12 cellular contexts compared by ENCODE assay signal in genomic region chr19:6768236-6768785, GRCh38. TPM values are rescaled to one million over a fixed set of nuclear protein-coding genes. Genes with fewer than 3 reads are reported as not detected.
DNase-seq lines count a peak whose midpoint lies in the region; ATAC-seq, FAIRE-seq and TF ChIP-seq lines count a peak whose summit lies in the region.
"Had no signal": no experiment of that assay in that cellular context is flagged by ENCODE, and none has a peak within 500 bp of the region (broad histone marks: within the 10 kb centered on the region; RNA-seq: fewer than 3 reads in every experiment).

No MANE protein-coding gene starts in this region.

- WGBS in HepG2 (ENCODE audit: low lambda C conversion rate), result 41% methylated on average over 8 of the region's 8 CpGs
- 55% methylated on average over 5 of the region's 8 CpGs for WGBS in right lobe of liver (ENCODE audit: insufficient coverage, low coverage, low lambda C conversion rate, missing lambda C conversion rate)
- whole genome bisulfite sequencing in liver, result 54% methylated on average over 8 of the region's 8 CpGs

- no peak overlapping the region for H2AFZ ChIP-seq in HepG2 (ENCODE audit: low read length)

- in situ Hi-C loops in HepG2 (cut with HindIII; ENCODE audit: extremely low pct_ligation_motif_present, low pct_unique_long_range_greater_than_20kb), result no loop called here
- in situ Hi-C loops in GM13976 (cut with MboI; ENCODE audit: low sequenced_read_pairs, unreplicated experiment), result no loop called here

- H3K27ac ChIP-seq in HepG2 (ENCODE audit: extremely low read length, insufficient read depth, low read length) (no peak overlapping the region), right lobe of liver (no peak overlapping the region), liver (ENCODE audit: low read depth in 1 of 2, low read length in 2 of 2) (peak overlapping the region; percentile 34 to 57)
- H3K27ac ChIP-seq: uterus had no signal

- TF ChIP-seq RAD21 in HepG2 (CRISPR knock-in tag; IDR thresholded peaks at IDR 0.05) (no peak), liver (IDR thresholded peaks at IDR 0.05) (no peak)

- no peaks in the 10 kb centered on the region for H3K36me3 ChIP-seq in HepG2 (replicated peaks in 1 of 2; ENCODE audit: control insufficient read depth in 1 of 2, insufficient read depth in 2 of 2, low read length in 2 of 2)
- no peaks in the 10 kb centered on the region for H3K36me3 ChIP-seq in right lobe of liver
- no peaks in the 10 kb centered on the region for H3K36me3 ChIP-seq in liver (ENCODE audit: control insufficient read depth in 4 of 4, insufficient read depth in 3 of 4, low read depth in 1 of 4, low read length in 3 of 4)
- H3K36me3 ChIP-seq: uterus had no signal

- intact Hi-C loops in HepG2 (cut with micrococcal nuclease; ENCODE audit: unreplicated experiment), result no loop called here
- intact Hi-C loops in right lobe of liver (cut with DNase I), result no loop called here

- TF ChIP-seq CTCF in HepG2 (CRISPR knock-in tag; IDR thresholded peaks at IDR 0.05) (no peak), right lobe of liver (IDR thresholded peaks at IDR 0.05) (no peak), liver (IDR thresholded peaks at IDR 0.05; ENCODE audit: low read depth, low read length, missing input control) (no peak), GM13976 (IDR thresholded peaks at IDR 0.05; ENCODE audit: borderline replicate concordance, control extremely low read depth, extremely low read depth, insufficient read depth, missing control alignments) (no peak)

- CTCF ChIA-PET in HepG2 (lab: Yijun Ruan, JAX; ENCODE audit: low intra/inter-chr PET ratio, low total read pairs), result interaction anchor here (1.7 kb wide), 1 partner anchor 30 kb away, joined by 17 read pairs; the partner anchor contains the start of genes GPR108 and TRIP10

- POLR2A ChIA-PET in HepG2 (lab: Yijun Ruan, JAX), result interaction anchor here (0.9 to 1.0 kb wide), 2 partner anchors 16 to 87 kb away, joined by 3 read pairs; no protein-coding TSS in a partner anchor

- ATAC-seq in HepG2, result no peak
- ATAC-seq in right lobe of liver, result no peak

- TF ChIP-seq EP300 in HepG2 (IDR thresholded peaks at IDR 0.05; ENCODE audit: low read depth in 2 of 2, low read length in 2 of 2) (no peak), HepG2 (CRISPR knock-in tag; IDR thresholded peaks at IDR 0.05; ENCODE audit: borderline replicate concordance) (no peak)

- no peak overlapping the region for H3K4me3 ChIP-seq in HepG2 (replicated peaks in 1 of 3; ENCODE audit: insufficient read depth in 1 of 3, low read depth in 2 of 3, low read length in 3 of 3)
- H3K4me3 ChIP-seq in right lobe of liver, result no peak overlapping the region
- H3K4me3 ChIP-seq in liver (ENCODE audit: low read depth in 1 of 3, low read length in 3 of 3), result peak overlapping the region in 1 of 3 donors; percentile 36
- H3K4me3 ChIP-seq: uterus had no signal

- no peaks in the 10 kb centered on the region for H3K79me2 ChIP-seq in HepG2 (ENCODE audit: insufficient read depth, low read length)

- H3K9ac ChIP-seq in HepG2 (ENCODE audit: insufficient read depth, low read depth, low read length), result no peak overlapping the region
- H3K9ac ChIP-seq in liver (ENCODE audit: low read depth in 1 of 2, low read length in 2 of 2), result no peak overlapping the region

- H3K27me3 ChIP-seq in HepG2 (ENCODE audit: control insufficient read depth in 1 of 2, insufficient read depth in 2 of 2, low read length in 2 of 2), result no peaks in the 10 kb centered on the region
- no peaks in the 10 kb centered on the region for H3K27me3 ChIP-seq in right lobe of liver
- H3K27me3 ChIP-seq in liver (ENCODE audit: control insufficient read depth in 4 of 4, insufficient read depth in 4 of 4, low read length in 3 of 4), result no peaks in the 10 kb centered on the region

- H3K4me1 Mint-ChIP-seq in activated naive CD4-positive, alpha-beta T cell treated with anti-CD3 and anti-CD28 coated beads, Interleukin-2, amount 50 U/mL, for 24 hours, result peaks cover 46% of the 10 kb centered on the region

- peak overlapping the region; percentile 86 for H3K27ac Mint-ChIP-seq in activated naive CD4-positive, alpha-beta T cell treated with anti-CD3 and anti-CD28 coated beads, Interleukin-2, amount 50 U/mL, for 24 hours

- DNase-seq in HepG2 (ENCODE audit: low spot score), result no peak
- DNase-seq in right lobe of liver, result no peak
- DNase-seq in globus pallidus (ENCODE audit: low spot score), result no peak
- DNase-seq in NCI-H526 (lab: John Stamatoyannopoulos, UW), result no peak
- no peak for DNase-seq in NCI-H226
- no peak for DNase-seq in GM13976 (ENCODE audit: low spot score)
- DNase-seq: uterus had no signal

- no TSS peak for BruUV-seq in HepG2 (replicated peaks; lab: Mats Ljungman, UMichigan)

- TF ChIP-seq POLR2A in HepG2 (IDR thresholded peaks at IDR 0.05; ENCODE audit: insufficient read depth in 1 of 2, low read depth in 2 of 2, low read length in 2 of 2), result no peak
- TF ChIP-seq POLR2A in right lobe of liver (IDR thresholded peaks at IDR 0.05), result no peak

- H3K36me3 Mint-ChIP-seq in activated naive CD4-positive, alpha-beta T cell treated with anti-CD3 and anti-CD28 coated beads, Interleukin-2, amount 50 U/mL, for 24 hours, result no peaks in the 10 kb centered on the region

- H3K4me1 ChIP-seq in HepG2 (ENCODE audit: insufficient read depth, low read length) (peaks cover 40% of the 10 kb centered on the region), right lobe of liver (peaks cover 0 to 29% (median 5%) of the 10 kb centered on the region in 4 donors), liver (ENCODE audit: control insufficient read depth in 4 of 4, insufficient read depth in 4 of 4, low read length in 3 of 4) (peaks cover 12 to 26% (median 19%) of the 10 kb centered on the region in 4 donors)
- H3K4me1 ChIP-seq: uterus had no signal

- peak overlapping the region; percentile 91 for H3K4me3 Mint-ChIP-seq in activated naive CD4-positive, alpha-beta T cell treated with anti-CD3 and anti-CD28 coated beads, Interleukin-2, amount 50 U/mL, for 24 hours

- H4K20me1 ChIP-seq in HepG2 (ENCODE audit: insufficient read depth, low read length), result no peaks in the 10 kb centered on the region

- H3K4me2 ChIP-seq in HepG2 (ENCODE audit: low read depth, low read length), result peak overlapping the region; percentile 86; the same call in 1 of the 2 replicates

- H3K9me3 ChIP-seq in HepG2 (ENCODE audit: low read length) (no peaks in the 10 kb centered on the region), right lobe of liver (no peaks in the 10 kb centered on the region), liver (ENCODE audit: control insufficient read depth in 4 of 4, low read length in 3 of 4) (no peaks in the 10 kb centered on the region)
- H3K9me3 ChIP-seq: uterus had no signal

- no peaks in the 10 kb centered on the region for H3K27me3 Mint-ChIP-seq in activated naive CD4-positive, alpha-beta T cell treated with anti-CD3 and anti-CD28 coated beads, Interleukin-2, amount 50 U/mL, for 24 hours

- H3K9me3 Mint-ChIP-seq in activated naive CD4-positive, alpha-beta T cell treated with anti-CD3 and anti-CD28 coated beads, Interleukin-2, amount 50 U/mL, for 24 hours, result no peaks in the 10 kb centered on the region

- no peak for FAIRE-seq in HepG2 (lab: Jason Lieb, UNC)

RNA-seq across cellular contexts. Expression of gene SH2D3A, which starts 1.1 kb away (rescaled TPM):
- total RNA-seq in HepG2 (2016; rRNA removed; fragmentation: Illumina TruSeq; extraction: Trizol) (0.60 and 1.0 TPM in 2 replicates), right lobe of liver (1 to 10 TPM in 4 of 6 experiments, under 1 TPM in 2; 0.72 to 2.3 (median 1.3) TPM), liver (1 to 10 TPM in 1 of 2 donors, under 1 TPM in 1; 0.23 to 1.0 TPM)
- 0.61 and 1.1 TPM in 2 replicates for total RNA-seq in HepG2 (2016; cell fraction: cytosol; rRNA removed; fragmentation: Illumina TruSeq; extraction: Trizol; ENCODE audit: low read depth)
- total RNA-seq in HepG2 (2016; cell fraction: insoluble cytoplasmic fraction; rRNA removed; fragmentation: Illumina TruSeq; extraction: Trizol), result 0.82 and 1.2 TPM in 2 replicates
- total RNA-seq in HepG2 (2016; cell fraction: membrane; rRNA removed; fragmentation: Illumina TruSeq; extraction: Trizol), result 1.00 and 1.4 TPM in 2 replicates
- 0.81 and 1.2 TPM in 2 replicates for total RNA-seq in HepG2 (2016; cell fraction: nucleus; rRNA removed; fragmentation: Illumina TruSeq; extraction: Trizol)
- polyA plus RNA-seq in HepG2 (2011; rRNA removed) (1.8 and 2.2 TPM in 2 replicates), liver (1 to 10 TPM in 1 of 2 donors, under 1 TPM in 1; 0.54 to 1.0 TPM)
- polyA plus RNA-seq in HepG2 (2011; cell fraction: cytosol; rRNA removed), result 0.97 and 1.7 TPM in 2 replicates
- polyA plus RNA-seq in HepG2 (2011; cell fraction: nucleus; rRNA removed), result 2.5 and 3.9 TPM in 2 replicates
- polyA plus RNA-seq in HepG2 (2012), result 1.7 and 1.9 TPM in 2 replicates
- polyA plus RNA-seq in HepG2 (2016; cell fraction: cytosol; fragmentation: Illumina TruSeq; extraction: Trizol; ENCODE audit: low read depth), result 0.81 and 0.84 TPM in 2 replicates
- 1.0 and 1.5 TPM in 2 replicates for polyA plus RNA-seq in HepG2 (2016; cell fraction: insoluble cytoplasmic fraction; fragmentation: Illumina TruSeq; extraction: Trizol; ENCODE audit: low read depth)
- polyA plus RNA-seq in HepG2 (2016; cell fraction: membrane; fragmentation: Illumina TruSeq; extraction: Trizol; ENCODE audit: low read depth), result 0.56 and 0.95 TPM in 2 replicates
- 1.2 and 2.2 TPM in 2 replicates for polyA plus RNA-seq in HepG2 (2016; cell fraction: nucleus; fragmentation: Illumina TruSeq; extraction: Trizol; ENCODE audit: insufficient read depth, low read depth)
- polyA minus RNA-seq in HepG2 (2011; rRNA and poly(A)+ RNA removed; ENCODE audit: low replicate concordance), result 2.2 and 18.7 TPM in 2 replicates
- polyA minus RNA-seq in HepG2 (2011; cell fraction: cytosol; rRNA and poly(A)+ RNA removed), result 0.70 and 0.89 TPM in 2 replicates
- polyA minus RNA-seq in HepG2 (2011; cell fraction: nucleus; rRNA and poly(A)+ RNA removed), result 2.1 and 2.3 TPM in 2 replicates
- total RNA-seq: M059J had no signal

RNA-seq across cellular contexts. Expression of gene VAV1, which starts 4.2 kb away (rescaled TPM):
- total RNA-seq in HepG2 (2016; rRNA removed; fragmentation: Illumina TruSeq; extraction: Trizol) (not detected in 2 replicates), right lobe of liver (1 to 10 TPM; 1.1 to 7.9 (median 3.1) TPM), liver (10 to 100 TPM in 1 of 2 donors, 1 to 10 TPM in 1; 6.3 to 13.3 TPM)
- not detected in 2 replicates for total RNA-seq in HepG2 (2016; cell fraction: cytosol; rRNA removed; fragmentation: Illumina TruSeq; extraction: Trizol; ENCODE audit: low read depth)
- total RNA-seq in HepG2 (2016; cell fraction: insoluble cytoplasmic fraction; rRNA removed; fragmentation: Illumina TruSeq; extraction: Trizol), result not detected in 2 replicates
- not detected in 2 replicates for total RNA-seq in HepG2 (2016; cell fraction: membrane; rRNA removed; fragmentation: Illumina TruSeq; extraction: Trizol)
- total RNA-seq in HepG2 (2016; cell fraction: nucleus; rRNA removed; fragmentation: Illumina TruSeq; extraction: Trizol), result not detected in 2 replicates
- polyA plus RNA-seq in HepG2 (2011; rRNA removed) (not detected in 2 replicates), liver (1 to 10 TPM in 1 of 2 donors, under 1 TPM in 1; 0.60 to 2.0 TPM)
- polyA plus RNA-seq in HepG2 (2011; cell fraction: cytosol; rRNA removed), result not detected in 2 replicates
- polyA plus RNA-seq in HepG2 (2011; cell fraction: nucleus; rRNA removed), result 0.05 TPM in 1 of 2 replicates, not detected in the other
- polyA plus RNA-seq in HepG2 (2012), result not detected in 2 replicates
- not detected in 2 replicates for polyA plus RNA-seq in HepG2 (2016; cell fraction: cytosol; fragmentation: Illumina TruSeq; extraction: Trizol; ENCODE audit: low read depth)
- polyA plus RNA-seq in HepG2 (2016; cell fraction: insoluble cytoplasmic fraction; fragmentation: Illumina TruSeq; extraction: Trizol; ENCODE audit: low read depth), result not detected in 2 replicates
- not detected in 2 replicates for polyA plus RNA-seq in HepG2 (2016; cell fraction: membrane; fragmentation: Illumina TruSeq; extraction: Trizol; ENCODE audit: low read depth)
- polyA plus RNA-seq in HepG2 (2016; cell fraction: nucleus; fragmentation: Illumina TruSeq; extraction: Trizol; ENCODE audit: insufficient read depth, low read depth), result not detected in 2 replicates
- not detected in 2 replicates for polyA minus RNA-seq in HepG2 (2011; rRNA and poly(A)+ RNA removed; ENCODE audit: low replicate concordance)
- not detected in 2 replicates for polyA minus RNA-seq in HepG2 (2011; cell fraction: cytosol; rRNA and poly(A)+ RNA removed)
- polyA minus RNA-seq in HepG2 (2011; cell fraction: nucleus; rRNA and poly(A)+ RNA removed), result not detected in 2 replicates
- total RNA-seq: lung microvascular endothelial cell, M059J had no signal
- polyA plus RNA-seq: BJ had no signal

RNA-seq across cellular contexts. Expression of gene TRIP10, which starts 28.8 kb away (rescaled TPM):
- total RNA-seq in HepG2 (2016; rRNA removed; fragmentation: Illumina TruSeq; extraction: Trizol), result 24.1 and 32.5 TPM in 2 replicates
- total RNA-seq in HepG2 (2016; cell fraction: cytosol; rRNA removed; fragmentation: Illumina TruSeq; extraction: Trizol; ENCODE audit: low read depth), result 14.5 and 17.4 TPM in 2 replicates
- 21.0 and 35.2 TPM in 2 replicates for total RNA-seq in HepG2 (2016; cell fraction: insoluble cytoplasmic fraction; rRNA removed; fragmentation: Illumina TruSeq; extraction: Trizol)
- total RNA-seq in HepG2 (2016; cell fraction: membrane; rRNA removed; fragmentation: Illumina TruSeq; extraction: Trizol), result 24.2 and 24.9 TPM in 2 replicates
- total RNA-seq in HepG2 (2016; cell fraction: nucleus; rRNA removed; fragmentation: Illumina TruSeq; extraction: Trizol), result 15.8 and 19.9 TPM in 2 replicates
- 33.2 and 39.4 TPM in 2 replicates for polyA plus RNA-seq in HepG2 (2011; rRNA removed)
- 27.2 and 31.9 TPM in 2 replicates for polyA plus RNA-seq in HepG2 (2011; cell fraction: cytosol; rRNA removed)
- polyA plus RNA-seq in HepG2 (2011; cell fraction: nucleus; rRNA removed), result 93.2 and 99.5 TPM in 2 replicates
- polyA plus RNA-seq in HepG2 (2012), result 45.5 and 60.4 TPM in 2 replicates
- polyA plus RNA-seq in HepG2 (2016; cell fraction: cytosol; fragmentation: Illumina TruSeq; extraction: Trizol; ENCODE audit: low read depth), result 20.7 and 22.0 TPM in 2 replicates
- 32.6 and 39.0 TPM in 2 replicates for polyA plus RNA-seq in HepG2 (2016; cell fraction: insoluble cytoplasmic fraction; fragmentation: Illumina TruSeq; extraction: Trizol; ENCODE audit: low read depth)
- 29.2 and 30.7 TPM in 2 replicates for polyA plus RNA-seq in HepG2 (2016; cell fraction: membrane; fragmentation: Illumina TruSeq; extraction: Trizol; ENCODE audit: low read depth)
- polyA plus RNA-seq in HepG2 (2016; cell fraction: nucleus; fragmentation: Illumina TruSeq; extraction: Trizol; ENCODE audit: insufficient read depth, low read depth), result 79.8 and 91.2 TPM in 2 replicates
- 17.1 and 24.3 TPM in 2 replicates for polyA minus RNA-seq in HepG2 (2011; rRNA and poly(A)+ RNA removed; ENCODE audit: low replicate concordance)
- 14.9 and 15.0 TPM in 2 replicates for polyA minus RNA-seq in HepG2 (2011; cell fraction: cytosol; rRNA and poly(A)+ RNA removed)
- polyA minus RNA-seq in HepG2 (2011; cell fraction: nucleus; rRNA and poly(A)+ RNA removed), result 19.4 and 20.3 TPM in 2 replicates
- total RNA-seq in right lobe of liver, result 10 to 100 TPM in 2 of 6 experiments, 1 to 10 TPM in 4; 7.5 to 14.9 (median 9.3) TPM
- total RNA-seq in liver, result 1 to 10 TPM; 6.1 to 9.9 TPM
- polyA plus RNA-seq in liver, result 1 to 10 TPM; 3.4 to 8.7 TPM

RNA-seq across cellular contexts. Expression of gene GPR108, which starts 30.9 kb away (rescaled TPM):
- total RNA-seq in HepG2 (2016; rRNA removed; fragmentation: Illumina TruSeq; extraction: Trizol) (24.1 and 36.4 TPM in 2 replicates), right lobe of liver (10 to 100 TPM; 22.3 to 53.0 (median 41.3) TPM), liver (10 to 100 TPM; 17.2 to 28.9 TPM)
- total RNA-seq in HepG2 (2016; cell fraction: cytosol; rRNA removed; fragmentation: Illumina TruSeq; extraction: Trizol; ENCODE audit: low read depth), result 38.0 and 46.7 TPM in 2 replicates
- total RNA-seq in HepG2 (2016; cell fraction: insoluble cytoplasmic fraction; rRNA removed; fragmentation: Illumina TruSeq; extraction: Trizol), result 17.4 and 36.4 TPM in 2 replicates
- total RNA-seq in HepG2 (2016; cell fraction: membrane; rRNA removed; fragmentation: Illumina TruSeq; extraction: Trizol), result 50.7 and 59.0 TPM in 2 replicates
- 28.9 and 37.5 TPM in 2 replicates for total RNA-seq in HepG2 (2016; cell fraction: nucleus; rRNA removed; fragmentation: Illumina TruSeq; extraction: Trizol)
- polyA plus RNA-seq in HepG2 (2011; rRNA removed) (63.0 and 69.7 TPM in 2 replicates), liver (10 to 100 TPM; 32.0 to 34.2 TPM)
- 52.1 and 59.5 TPM in 2 replicates for polyA plus RNA-seq in HepG2 (2011; cell fraction: cytosol; rRNA removed)
- polyA plus RNA-seq in HepG2 (2011; cell fraction: nucleus; rRNA removed), result 207 and 243 TPM in 2 replicates
- polyA plus RNA-seq in HepG2 (2012), result 28.8 and 45.1 TPM in 2 replicates
- 45.8 and 48.0 TPM in 2 replicates for polyA plus RNA-seq in HepG2 (2016; cell fraction: cytosol; fragmentation: Illumina TruSeq; extraction: Trizol; ENCODE audit: low read depth)
- 22.1 and 29.5 TPM in 2 replicates for polyA plus RNA-seq in HepG2 (2016; cell fraction: insoluble cytoplasmic fraction; fragmentation: Illumina TruSeq; extraction: Trizol; ENCODE audit: low read depth)
- polyA plus RNA-seq in HepG2 (2016; cell fraction: membrane; fragmentation: Illumina TruSeq; extraction: Trizol; ENCODE audit: low read depth), result 52.9 and 59.3 TPM in 2 replicates
- polyA plus RNA-seq in HepG2 (2016; cell fraction: nucleus; fragmentation: Illumina TruSeq; extraction: Trizol; ENCODE audit: insufficient read depth, low read depth), result 87.3 and 93.9 TPM in 2 replicates
- polyA minus RNA-seq in HepG2 (2011; rRNA and poly(A)+ RNA removed; ENCODE audit: low replicate concordance), result 154 and 189 TPM in 2 replicates
- polyA minus RNA-seq in HepG2 (2011; cell fraction: cytosol; rRNA and poly(A)+ RNA removed), result 18.7 and 18.9 TPM in 2 replicates
- polyA minus RNA-seq in HepG2 (2011; cell fraction: nucleus; rRNA and poly(A)+ RNA removed), result 28.3 and 32.7 TPM in 2 replicates

RNA-seq across cellular contexts. Expression of gene C3, which starts 47.9 kb away (rescaled TPM):
- total RNA-seq in HepG2 (2016; rRNA removed; fragmentation: Illumina TruSeq; extraction: Trizol) (700 and 1,455 TPM in 2 replicates), right lobe of liver (over 10,000 TPM; 10,569 to 17,502 (median 15,749) TPM), liver (1,000 to 10,000 TPM; 4,543 to 9,349 TPM)
- total RNA-seq in HepG2 (2016; cell fraction: cytosol; rRNA removed; fragmentation: Illumina TruSeq; extraction: Trizol; ENCODE audit: low read depth), result 160 and 192 TPM in 2 replicates
- 643 and 1,412 TPM in 2 replicates for total RNA-seq in HepG2 (2016; cell fraction: insoluble cytoplasmic fraction; rRNA removed; fragmentation: Illumina TruSeq; extraction: Trizol)
- total RNA-seq in HepG2 (2016; cell fraction: membrane; rRNA removed; fragmentation: Illumina TruSeq; extraction: Trizol), result 268 and 291 TPM in 2 replicates
- 1,410 and 1,846 TPM in 2 replicates for total RNA-seq in HepG2 (2016; cell fraction: nucleus; rRNA removed; fragmentation: Illumina TruSeq; extraction: Trizol)
- polyA plus RNA-seq in HepG2 (2011; rRNA removed) (6,272 and 9,798 TPM in 2 replicates), liver (1,000 to 10,000 TPM; 7,734 to 8,295 TPM)
- 4,601 and 7,618 TPM in 2 replicates for polyA plus RNA-seq in HepG2 (2011; cell fraction: cytosol; rRNA removed)
- 6,023 and 6,891 TPM in 2 replicates for polyA plus RNA-seq in HepG2 (2011; cell fraction: nucleus; rRNA removed)
- polyA plus RNA-seq in HepG2 (2012), result 3,859 and 6,494 TPM in 2 replicates
- polyA plus RNA-seq in HepG2 (2016; cell fraction: cytosol; fragmentation: Illumina TruSeq; extraction: Trizol; ENCODE audit: low read depth), result 195 and 210 TPM in 2 replicates
- polyA plus RNA-seq in HepG2 (2016; cell fraction: insoluble cytoplasmic fraction; fragmentation: Illumina TruSeq; extraction: Trizol; ENCODE audit: low read depth), result 903 and 1,023 TPM in 2 replicates
- polyA plus RNA-seq in HepG2 (2016; cell fraction: membrane; fragmentation: Illumina TruSeq; extraction: Trizol; ENCODE audit: low read depth), result 286 and 340 TPM in 2 replicates
- 3,631 and 3,793 TPM in 2 replicates for polyA plus RNA-seq in HepG2 (2016; cell fraction: nucleus; fragmentation: Illumina TruSeq; extraction: Trizol; ENCODE audit: insufficient read depth, low read depth)
- polyA minus RNA-seq in HepG2 (2011; rRNA and poly(A)+ RNA removed; ENCODE audit: low replicate concordance), result 785 and 9,683 TPM in 2 replicates
- polyA minus RNA-seq in HepG2 (2011; cell fraction: cytosol; rRNA and poly(A)+ RNA removed), result 2,000 and 4,520 TPM in 2 replicates
- 1,680 and 2,385 TPM in 2 replicates for polyA minus RNA-seq in HepG2 (2011; cell fraction: nucleus; rRNA and poly(A)+ RNA removed)

Comparison
In these comparisons a context has a peak if more than half of its experiments do, and no peak if none do; other contexts are left out.
1. H3K27ac ChIP-seq: peak in liver (2 of 2); none in HepG2 (single experiment) and right lobe of liver (0 of 3).